ENCODE assay signal across 8 cellular contexts in genomic region chr11:119100246-119100959, GRCh38. TPM values are rescaled to one million over a fixed set of nuclear protein-coding genes. Genes with fewer than 3 reads are reported as not detected.
DNase-seq lines count a peak whose midpoint lies in the region; ATAC-seq and TF ChIP-seq lines count a peak whose summit lies in the region.

No MANE protein-coding gene starts in this region.

- H3K4me3 Mint-ChIP-seq in activated CD4-positive, alpha-beta memory T cell treated with anti-CD3 and anti-CD28 coated beads, Interleukin-2, amount 10 ng/mL, durations not matched to agents 7 days and 5 days, result peak overlapping the region; percentile 92

- CTCF ChIA-PET in activated CD4-positive, alpha-beta memory T cell treated with anti-CD3 and anti-CD28 coated beads, Interleukin-2, amount 10 ng/mL, durations not matched to agents 7 days and 5 days (lab: Charles Lee), result interaction anchor here (0.7 to 2.1 kb wide), 4 partner anchors 9 to 44 kb away, joined by 3 to 12 read pairs (median 6); partner anchors contain the start of genes HMBS and VPS11
- CTCF ChIA-PET in HEK293T (lab: Yijun Ruan, JAX), result no interaction called here

- peak overlapping the region; percentile 82 for H3K4me3 ChIP-seq in LNCaP clone FGC (ENCODE audit: low read depth, low read length)
- peak overlapping the region; percentile 81 for H3K4me3 ChIP-seq in iPS-18a (ENCODE audit: low read length)
- H3K4me3 ChIP-seq in subcutaneous abdominal adipose tissue (ENCODE audit: low read depth in 1 of 5, low read length in 5 of 5), result peak overlapping the region; percentile 81 to 93 (median 89)

- H3K27ac Mint-ChIP-seq in activated CD4-positive, alpha-beta memory T cell treated with anti-CD3 and anti-CD28 coated beads, Interleukin-2, amount 10 ng/mL, durations not matched to agents 7 days and 5 days, result peak overlapping the region; percentile 99

- DNase-seq in SIG-M5 treated with dmso at 0.1 percent for 504 hours (lab: John Stamatoyannopoulos, UW; ENCODE audit: unreplicated experiment) (peak; percentile 55), SIG-M5 (lab: John Stamatoyannopoulos, UW) (no peak), LNCaP clone FGC (ENCODE audit: low read depth) (no peak), HEK293T (ENCODE audit: extremely low spot score) (no peak)
- no peak for DNase-seq in activated CD4-positive, alpha-beta memory T cell treated with anti-CD3 and anti-CD28 coated beads, Interleukin-2, amount 10 ng/mL, durations not matched to agents 7 days and 5 days

- H3K9ac ChIP-seq in iPS-18a (ENCODE audit: low read length), result peak overlapping the region; percentile 93
- peak overlapping the region in 4 of 5 donors; percentile 51 to 93 (median 84) for H3K9ac ChIP-seq in subcutaneous abdominal adipose tissue (ENCODE audit: low read length in 5 of 5)

- no peaks in the 10 kb centered on the region for H3K9me3 Mint-ChIP-seq in activated CD4-positive, alpha-beta memory T cell treated with anti-CD3 and anti-CD28 coated beads, Interleukin-2, amount 10 ng/mL, durations not matched to agents 7 days and 5 days

- H3K36me3 ChIP-seq in iPS-18a (ENCODE audit: control insufficient read depth, low read depth, low read length) (peaks cover 18% of the 10 kb centered on the region), subcutaneous abdominal adipose tissue (ENCODE audit: control insufficient read depth in 5 of 5, insufficient read depth in 5 of 5, low read length in 5 of 5) (peaks cover 6 to 24% (median 20%) of the 10 kb centered on the region in 5 donors)

- ATAC-seq in GM19351 (IDR thresholded peaks at IDR 0.05; ENCODE audit: unreplicated experiment), result no peak

- H3K27me3 ChIP-seq in iPS-18a (ENCODE audit: control insufficient read depth, insufficient read depth, low read length) (no peaks in the 10 kb centered on the region), subcutaneous abdominal adipose tissue (ENCODE audit: control insufficient read depth in 5 of 5, insufficient read depth in 4 of 5, low read length in 5 of 5) (no peaks in the 10 kb centered on the region)

- TF ChIP-seq CTCF in LNCaP clone FGC (IDR thresholded peaks at IDR 0.05; ENCODE audit: control insufficient read depth, extremely low read depth, insufficient read depth), result peak; percentile 50

- H3K36me3 Mint-ChIP-seq in activated CD4-positive, alpha-beta memory T cell treated with anti-CD3 and anti-CD28 coated beads, Interleukin-2, amount 10 ng/mL, durations not matched to agents 7 days and 5 days (ENCODE audit: low read depth), result peaks cover 43% of the 10 kb centered on the region

- H3K27me3 Mint-ChIP-seq in activated CD4-positive, alpha-beta memory T cell treated with anti-CD3 and anti-CD28 coated beads, Interleukin-2, amount 10 ng/mL, durations not matched to agents 7 days and 5 days, result no peaks in the 10 kb centered on the region

- H3K4me1 ChIP-seq in iPS-18a (ENCODE audit: control insufficient read depth, low read depth, low read length) (peaks cover 14% of the 10 kb centered on the region), subcutaneous abdominal adipose tissue (ENCODE audit: control insufficient read depth in 5 of 5, insufficient read depth in 5 of 5, low read length in 5 of 5) (peaks cover 11 to 34% (median 32%) of the 10 kb centered on the region in 5 donors)

- H3K27ac ChIP-seq in iPS-18a (ENCODE audit: low read length) (no peak overlapping the region), subcutaneous abdominal adipose tissue (ENCODE audit: low read depth, low read length) (peak overlapping the region; percentile 92)

- H3K9me3 ChIP-seq in iPS-18a (ENCODE audit: control insufficient read depth, low read depth, low read length) (no peaks in the 10 kb centered on the region), subcutaneous abdominal adipose tissue (ENCODE audit: control insufficient read depth in 5 of 5, low read length in 5 of 5) (no peaks in the 10 kb centered on the region)

- peaks cover 58% of the 10 kb centered on the region for H3K4me1 Mint-ChIP-seq in activated CD4-positive, alpha-beta memory T cell treated with anti-CD3 and anti-CD28 coated beads, Interleukin-2, amount 10 ng/mL, durations not matched to agents 7 days and 5 days

- POLR2A ChIA-PET in activated CD4-positive, alpha-beta memory T cell treated with anti-CD3 and anti-CD28 coated beads, Interleukin-2, amount 10 ng/mL, durations not matched to agents 7 days and 5 days (lab: Charles Lee), result interaction anchor here (1.7 to 9.7 kb wide), 3 partner anchors 9 to 32 kb away, joined by 8 to 219 read pairs (median 10); partner anchors contain the start of genes C2CD2L and VPS11
- POLR2A ChIA-PET in HEK293T (lab: Yijun Ruan, JAX), result no interaction called here

TF ChIP-seq in HEK293T, 16 proteins besides CTCF, POLR2A, EP300 and RAD21:
- TF ChIP-seq ELF4 (IDR thresholded peaks at IDR 0.05) (no peak), NFRKB (IDR thresholded peaks at IDR 0.05) (no peak), PKNOX1 (IDR thresholded peaks at IDR 0.05) (no peak), TARDBP (IDR thresholded peaks at IDR 0.05) (no peak), FOXK2 (IDR thresholded peaks at IDR 0.05) (no peak), FOXM1 (IDR thresholded peaks at IDR 0.05; ENCODE audit: borderline replicate concordance) (no peak), LEF1 (IDR thresholded peaks at IDR 0.05; ENCODE audit: borderline replicate concordance) (no peak), ZNF384 (IDR thresholded peaks at IDR 0.05) (no peak), ARNT (IDR thresholded peaks at IDR 0.05) (no peak), CTBP1 (IDR thresholded peaks at IDR 0.05; ENCODE audit: borderline replicate concordance) (no peak), HDGF (IDR thresholded peaks at IDR 0.05; ENCODE audit: borderline replicate concordance) (no peak), FOXA1 (IDR thresholded peaks at IDR 0.05) (no peak), SUZ12 (IDR thresholded peaks at IDR 0.05) (no peak), L3MBTL2 (conservative IDR thresholded peaks at IDR 0.05) (no peak), BHLHE40 (IDR thresholded peaks at IDR 0.05; ENCODE audit: borderline replicate concordance) (no peak), SP1 (IDR thresholded peaks at IDR 0.05) (no peak)

RNA-seq across cellular contexts. Expression of gene DPAGT1, which starts 1.2 kb away (rescaled TPM):
- total RNA-seq in activated CD4-positive, alpha-beta memory T cell treated with anti-CD3 and anti-CD28 coated beads, Interleukin-2, amount 10 ng/mL, durations not matched to agents 7 days and 5 days, result 10 to 100 TPM; 57.3 to 58.4 TPM

RNA-seq across cellular contexts. Expression of gene C2CD2L, which starts 6.7 kb away (rescaled TPM):
- total RNA-seq in activated CD4-positive, alpha-beta memory T cell treated with anti-CD3 and anti-CD28 coated beads, Interleukin-2, amount 10 ng/mL, durations not matched to agents 7 days and 5 days, result 10 to 100 TPM; 28.5 to 29.2 TPM

RNA-seq across cellular contexts. Expression of gene HMBS, which starts 15.7 kb away (rescaled TPM):
- 10 to 100 TPM; 17.3 to 18.8 TPM for total RNA-seq in activated CD4-positive, alpha-beta memory T cell treated with anti-CD3 and anti-CD28 coated beads, Interleukin-2, amount 10 ng/mL, durations not matched to agents 7 days and 5 days

RNA-seq across cellular contexts. Expression of gene HINFP, which starts 21.0 kb away (rescaled TPM):
- total RNA-seq in activated CD4-positive, alpha-beta memory T cell treated with anti-CD3 and anti-CD28 coated beads, Interleukin-2, amount 10 ng/mL, durations not matched to agents 7 days and 5 days, result 10 to 100 TPM; 36.6 to 36.7 TPM

RNA-seq across cellular contexts. Expression of gene VPS11, which starts 32.8 kb away (rescaled TPM):
- total RNA-seq in activated CD4-positive, alpha-beta memory T cell treated with anti-CD3 and anti-CD28 coated beads, Interleukin-2, amount 10 ng/mL, durations not matched to agents 7 days and 5 days, result 10 to 100 TPM; 30.6 to 36.1 TPM
